In genomic region chr22:38881997-38882396, GRCh38 we compare ENCODE assay signal across 11 cellular contexts. TPM values are rescaled to one million over a fixed set of nuclear protein-coding genes. Genes with fewer than 3 reads are reported as not detected.
DNase-seq lines count a peak whose midpoint lies in the region; ATAC-seq, FAIRE-seq and TF ChIP-seq lines count a peak whose summit lies in the region.
"Had no signal": no experiment of that assay in that cellular context is flagged by ENCODE, and none has a peak within 500 bp of the region (broad histone marks: within the 10 kb centered on the region; RNA-seq: fewer than 3 reads in every experiment).

No MANE protein-coding gene starts in this region.

- H2AFZ ChIP-seq in astrocyte (ENCODE audit: low read depth, low read length) (no peak overlapping the region), smooth muscle cell (ENCODE audit: low read depth) (no peak overlapping the region)

- H3K27ac Mint-ChIP-seq in astrocyte (ENCODE audit: unreplicated experiment), result no peak overlapping the region
- no peak overlapping the region for H3K27ac Mint-ChIP-seq in activated T-helper 1 cell treated with anti-CD3 and anti-CD28 coated beads, Interleukin-12 subunit alpha, Interleukin-12 subunit beta, Interleukin-2, Interleukin-4 antibody, amounts not matched to agents 30 ng/mL and 10 ng/mL and 1 ng/mL, durations not matched to agents 14 hours and 24 hours and 36 hours

- no peaks in the 10 kb centered on the region for H3K36me3 Mint-ChIP-seq in astrocyte (ENCODE audit: low read depth, unreplicated experiment)
- H3K36me3 Mint-ChIP-seq in activated T-helper 1 cell treated with anti-CD3 and anti-CD28 coated beads, Interleukin-12 subunit alpha, Interleukin-12 subunit beta, Interleukin-2, Interleukin-4 antibody, amounts not matched to agents 30 ng/mL and 10 ng/mL and 1 ng/mL, durations not matched to agents 14 hours and 24 hours and 36 hours (ENCODE audit: low read depth), result no peaks in the 10 kb centered on the region
- H3K36me3 Mint-ChIP-seq: mesothelial cell of epicardium had no signal

- no peak for TF ChIP-seq CTCF in C4-2B (conservative IDR thresholded peaks at IDR 0.05)
- TF ChIP-seq CTCF in astrocyte (IDR thresholded peaks at IDR 0.05; ENCODE audit: insufficient read depth, low read depth, low read length), result no peak
- no peak for TF ChIP-seq CTCF in smooth muscle cell (IDR thresholded peaks at IDR 0.05; ENCODE audit: borderline replicate concordance, insufficient read depth, poor library complexity, severe bottlenecking)

- no peaks in the 10 kb centered on the region for H3K36me3 ChIP-seq in astrocyte (ENCODE audit: insufficient read depth, low read length)
- no peaks in the 10 kb centered on the region for H3K36me3 ChIP-seq in smooth muscle cell (ENCODE audit: low read depth)

- no peaks in the 10 kb centered on the region for H3F3A ChIP-seq in smooth muscle cell (ENCODE audit: low read depth)

- H3K27me3 ChIP-seq in astrocyte (ENCODE audit: insufficient read depth, low read length) (peaks cover 4% of the 10 kb centered on the region), layer of hippocampus (ENCODE audit: control insufficient read depth, insufficient read depth, low read length) (no peaks in the 10 kb centered on the region), smooth muscle cell (ENCODE audit: low read depth) (peaks cover 6% of the 10 kb centered on the region)

- no peaks in the 10 kb centered on the region for H4K20me1 ChIP-seq in astrocyte (ENCODE audit: insufficient read depth, low read length)
- no peaks in the 10 kb centered on the region for H4K20me1 ChIP-seq in smooth muscle cell (ENCODE audit: low read depth)

- H3K27ac ChIP-seq in C4-2B (peak overlapping the region; percentile 9; the same call in 1 of the 2 replicates), astrocyte (ENCODE audit: low read depth, low read length) (no peak overlapping the region), layer of hippocampus (ENCODE audit: low read depth, low read length) (peak overlapping the region; percentile 67), smooth muscle cell (ENCODE audit: low read depth) (no peak overlapping the region)

- peaks cover 4% of the 10 kb centered on the region for H3K9me3 ChIP-seq in astrocyte (ENCODE audit: insufficient read depth, low read depth, low read length)
- H3K9me3 ChIP-seq in smooth muscle cell (replicated peaks; ENCODE audit: low read depth), result no peaks in the 10 kb centered on the region

- H3K9me3 Mint-ChIP-seq in astrocyte (ENCODE audit: unreplicated experiment), result peaks cover 1% of the 10 kb centered on the region
- H3K9me3 Mint-ChIP-seq in activated T-helper 1 cell treated with anti-CD3 and anti-CD28 coated beads, Interleukin-12 subunit alpha, Interleukin-12 subunit beta, Interleukin-2, Interleukin-4 antibody, amounts not matched to agents 30 ng/mL and 10 ng/mL and 1 ng/mL, durations not matched to agents 14 hours and 24 hours and 36 hours, result no peaks in the 10 kb centered on the region
- H3K9me3 Mint-ChIP-seq: mesothelial cell of epicardium had no signal

- intact Hi-C loops in activated T-helper 1 cell treated with anti-CD3 and anti-CD28 coated beads, Interleukin-12 subunit alpha, Interleukin-12 subunit beta, Interleukin-2, Interleukin-4 antibody, amounts not matched to agents 30 ng/mL and 10 ng/mL and 1 ng/mL, durations not matched to agents 14 hours and 24 hours and 36 hours (cut with micrococcal nuclease), result no loop called here

- H3K4me2 ChIP-seq in astrocyte (ENCODE audit: low read length), result peak overlapping the region; percentile 75
- H3K4me2 ChIP-seq in smooth muscle cell, result peak overlapping the region; percentile 62

- H3K4me1 ChIP-seq in astrocyte (ENCODE audit: insufficient read depth, low read length) (peaks cover 9% of the 10 kb centered on the region), smooth muscle cell (ENCODE audit: low read depth) (peaks cover 3% of the 10 kb centered on the region)

- H3K9ac ChIP-seq in astrocyte (ENCODE audit: low read length) (no peak overlapping the region), smooth muscle cell (ENCODE audit: low read depth) (no peak overlapping the region)

- DNase-seq in astrocyte (ENCODE audit: low read depth) (no peak), smooth muscle cell (lab: John Stamatoyannopoulos, UW; ENCODE audit: unreplicated experiment) (no peak), AG08395 (ENCODE audit: low spot score) (no peak), mesenteric fat pad (ENCODE audit: low spot score) (no peak)
- no peak for DNase-seq in activated T-helper 1 cell treated with anti-CD3 and anti-CD28 coated beads, Interleukin-12 subunit alpha, Interleukin-12 subunit beta, Interleukin-2, Interleukin-4 antibody, amounts not matched to agents 30 ng/mL and 10 ng/mL and 1 ng/mL, durations not matched to agents 14 hours and 24 hours and 36 hours (ENCODE audit: low spot score)
- DNase-seq: AML-193, NCI-H1105 treated with DMSO at 0.1 percent for 48 hours had no signal

- FAIRE-seq in astrocyte (lab: Jason Lieb, UNC), result no peak

- H3K4me3 ChIP-seq in astrocyte (ENCODE audit: insufficient read depth, low read depth, low read length) (no peak overlapping the region), smooth muscle cell (no peak overlapping the region)

- H3K27me3 Mint-ChIP-seq in astrocyte (ENCODE audit: low read depth, unreplicated experiment), result peaks cover 37% of the 10 kb centered on the region
- peaks cover 16% of the 10 kb centered on the region for H3K27me3 Mint-ChIP-seq in activated T-helper 1 cell treated with anti-CD3 and anti-CD28 coated beads, Interleukin-12 subunit alpha, Interleukin-12 subunit beta, Interleukin-2, Interleukin-4 antibody, amounts not matched to agents 30 ng/mL and 10 ng/mL and 1 ng/mL, durations not matched to agents 14 hours and 24 hours and 36 hours (ENCODE audit: insufficient read depth)

- no peaks in the 10 kb centered on the region for H3K79me2 ChIP-seq in astrocyte (ENCODE audit: insufficient read depth, low read length)
- no peaks in the 10 kb centered on the region for H3K79me2 ChIP-seq in smooth muscle cell (ENCODE audit: low read depth)

- no peak overlapping the region for H3K4me3 Mint-ChIP-seq in astrocyte (ENCODE audit: unreplicated experiment)
- no peak overlapping the region for H3K4me3 Mint-ChIP-seq in activated T-helper 1 cell treated with anti-CD3 and anti-CD28 coated beads, Interleukin-12 subunit alpha, Interleukin-12 subunit beta, Interleukin-2, Interleukin-4 antibody, amounts not matched to agents 30 ng/mL and 10 ng/mL and 1 ng/mL, durations not matched to agents 14 hours and 24 hours and 36 hours
- H3K4me3 Mint-ChIP-seq: mesothelial cell of epicardium had no signal

- no peak for ATAC-seq in HG03442 (IDR thresholded peaks at IDR 0.05; ENCODE audit: unreplicated experiment)

- peaks cover 4% of the 10 kb centered on the region for H3K4me1 Mint-ChIP-seq in astrocyte (ENCODE audit: low read depth, unreplicated experiment)
- H3K4me1 Mint-ChIP-seq in activated T-helper 1 cell treated with anti-CD3 and anti-CD28 coated beads, Interleukin-12 subunit alpha, Interleukin-12 subunit beta, Interleukin-2, Interleukin-4 antibody, amounts not matched to agents 30 ng/mL and 10 ng/mL and 1 ng/mL, durations not matched to agents 14 hours and 24 hours and 36 hours (ENCODE audit: low read depth), result peaks cover 11% of the 10 kb centered on the region

RNA-seq across cellular contexts. Expression of gene CBX6, which starts 10.0 kb away (rescaled TPM):
- 34.9 and 38.9 TPM in 2 replicates for total RNA-seq in astrocyte
- 11.6 and 13.5 TPM in 2 replicates for total RNA-seq in smooth muscle cell
- polyA plus RNA-seq in smooth muscle cell, result 23.9 and 27.4 TPM in 2 replicates
- 57.4 TPM for total RNA-seq in mesenteric fat pad
- 171 and 178 TPM in 2 replicates for total RNA-seq in activated T-helper 1 cell treated with anti-CD3 and anti-CD28 coated beads, Interleukin-12 subunit alpha, Interleukin-12 subunit beta, Interleukin-2, Interleukin-4 antibody, amounts not matched to agents 30 ng/mL and 10 ng/mL and 1 ng/mL, durations not matched to agents 14 hours and 24 hours and 36 hours

RNA-seq across cellular contexts. Expression of gene NPTXR, which starts 38.2 kb away (rescaled TPM):
- 5.1 and 5.4 TPM in 2 replicates for total RNA-seq in astrocyte
- total RNA-seq in smooth muscle cell, result 1.3 and 2.0 TPM in 2 replicates
- 3.2 and 3.9 TPM in 2 replicates for polyA plus RNA-seq in smooth muscle cell
- total RNA-seq in mesenteric fat pad, result 5.5 TPM
- total RNA-seq in activated T-helper 1 cell treated with anti-CD3 and anti-CD28 coated beads, Interleukin-12 subunit alpha, Interleukin-12 subunit beta, Interleukin-2, Interleukin-4 antibody, amounts not matched to agents 30 ng/mL and 10 ng/mL and 1 ng/mL, durations not matched to agents 14 hours and 24 hours and 36 hours, result 1.2 and 1.3 TPM in 2 replicates

Comparison
In these comparisons a context has a peak if more than half of its experiments do, and no peak if none do; other contexts are left out.
1. H3K27ac ChIP-seq: peak in C4-2B (single experiment) and layer of hippocampus (single experiment); none in astrocyte (single experiment) and smooth muscle cell (single experiment).